In the genomic region with DNA sequence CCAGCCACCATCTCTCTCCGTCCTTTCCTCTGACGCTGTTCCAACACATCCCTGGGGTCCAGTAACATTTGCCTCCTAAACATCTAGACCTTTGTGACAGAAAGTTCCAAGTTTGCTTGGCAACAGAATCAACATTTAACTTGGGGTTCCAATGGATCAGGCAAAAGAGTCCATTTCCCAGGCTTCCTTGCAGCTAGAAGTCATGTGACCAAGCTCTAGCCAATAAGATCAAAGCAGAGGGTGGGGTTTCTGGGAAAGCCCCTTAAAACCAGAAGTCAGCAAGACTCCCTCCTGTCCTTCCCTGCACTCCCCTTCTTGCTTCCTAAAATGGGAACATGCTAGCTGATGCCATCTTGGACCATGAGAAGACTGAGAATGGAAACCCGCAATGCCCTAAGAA, we compare ENCODE assay signal across 21 cellular contexts. TPM values are rescaled to one million over a fixed set of nuclear protein-coding genes. Genes with fewer than 3 reads are reported as not detected.
DNase-seq lines count a peak whose midpoint lies in the region; ATAC-seq and TF ChIP-seq lines count a peak whose summit lies in the region.
"Had no signal": no experiment of that assay in that cellular context is flagged by ENCODE, and none has a peak within 500 bp of the region (broad histone marks: within the 10 kb centered on the region; RNA-seq: fewer than 3 reads in every experiment).

No MANE protein-coding gene starts in this region.

- peak overlapping the region; percentile 39 for H3K4me2 ChIP-seq in BLaER1
- H3K4me2 ChIP-seq in neural progenitor cell: no peak overlapping the region
- H3K4me2 ChIP-seq: SK-N-SH had no signal

- no peak overlapping the region for H3K4me3 Mint-ChIP-seq in CD8-positive, alpha-beta T cell
- H3K4me3 Mint-ChIP-seq in chondrocyte (ENCODE audit: unreplicated experiment) (no peak overlapping the region), neural progenitor cell (no peak overlapping the region), progenitor cell of endocrine pancreas (ENCODE audit: low read depth) (no peak overlapping the region)
- H3K4me3 Mint-ChIP-seq: B cell; CD4-positive, alpha-beta memory T cell; IgD-negative memory B cell had no signal

- H3K27me3 ChIP-seq in BLaER1 (no peaks in the 10 kb centered on the region), neural progenitor cell (no peaks in the 10 kb centered on the region)
- no peaks in the 10 kb centered on the region for H3K27me3 ChIP-seq in CD8-positive, alpha-beta T cell (ENCODE audit: insufficient read depth, low read length)

- H3K36me3 ChIP-seq in BLaER1 (peaks cover 85% of the 10 kb centered on the region), neural progenitor cell (no peaks in the 10 kb centered on the region)
- peaks cover 4% of the 10 kb centered on the region for H3K36me3 ChIP-seq in CD8-positive, alpha-beta T cell (ENCODE audit: insufficient read depth, low read length)

- no peak for ATAC-seq in CD8-positive, alpha-beta T cell
- ATAC-seq: HCT116, Panc1 had no signal

- POLR2A ChIA-PET in CD8-positive, alpha-beta T cell (lab: Charles Lee): no interaction called here

- intact Hi-C loops in CD8-positive, alpha-beta T cell (cut with DNase I, micrococcal nuclease): no loop called here

- H3K9me3 Mint-ChIP-seq in CD8-positive, alpha-beta T cell: no peaks in the 10 kb centered on the region
- H3K9me3 Mint-ChIP-seq in chondrocyte (ENCODE audit: low read depth) (no peaks in the 10 kb centered on the region), neural progenitor cell (no peaks in the 10 kb centered on the region), progenitor cell of endocrine pancreas (ENCODE audit: low read depth) (no peaks in the 10 kb centered on the region)

- no peak for TF ChIP-seq CTCF in CD8-positive, alpha-beta T cell (IDR thresholded peaks at IDR 0.05)
- no peak for TF ChIP-seq CTCF in chondrocyte (IDR thresholded peaks at IDR 0.05)
- no peak for TF ChIP-seq CTCF in neural progenitor cell (IDR thresholded peaks at IDR 0.05)
- no peak for TF ChIP-seq CTCF in progenitor cell of endocrine pancreas (IDR thresholded peaks at IDR 0.05; ENCODE audit: unreplicated experiment)

- H3K36me3 Mint-ChIP-seq in CD8-positive, alpha-beta T cell: peaks cover 39% of the 10 kb centered on the region
- H3K36me3 Mint-ChIP-seq in chondrocyte (ENCODE audit: low read depth): peaks cover 10% of the 10 kb centered on the region
- peaks cover 17% of the 10 kb centered on the region for H3K36me3 Mint-ChIP-seq in neural progenitor cell
- H3K36me3 Mint-ChIP-seq in progenitor cell of endocrine pancreas (ENCODE audit: insufficient read depth): peaks cover 6% of the 10 kb centered on the region

- no peak overlapping the region for H2AFZ ChIP-seq in neural progenitor cell (replicated peaks)

- H4K20me1 ChIP-seq in BLaER1 (peaks cover 100% of the 10 kb centered on the region), neural progenitor cell (ENCODE audit: low read depth) (peaks cover 78% of the 10 kb centered on the region)

- H3K4me3 ChIP-seq in BLaER1 (no peak overlapping the region), neural progenitor cell (no peak overlapping the region)
- no peak overlapping the region for H3K4me3 ChIP-seq in CD8-positive, alpha-beta T cell (ENCODE audit: low read depth, low read length)

- peaks cover 76% of the 10 kb centered on the region for H3K4me1 Mint-ChIP-seq in CD8-positive, alpha-beta T cell (ENCODE audit: low read depth)
- H3K4me1 Mint-ChIP-seq in chondrocyte (ENCODE audit: low read depth): peaks cover 56% of the 10 kb centered on the region
- peaks cover 48% of the 10 kb centered on the region for H3K4me1 Mint-ChIP-seq in neural progenitor cell
- no peaks in the 10 kb centered on the region for H3K4me1 Mint-ChIP-seq in progenitor cell of endocrine pancreas (ENCODE audit: low read depth)

- no peak for DNase-seq in CD8-positive, alpha-beta T cell
- DNase-seq in chondrocyte (ENCODE audit: low spot score): no peak
- DNase-seq in neural progenitor cell (ENCODE audit: low spot score): no peak
- no peak for DNase-seq in mesenteric fat pad (ENCODE audit: low spot score)
- no peak for DNase-seq in superior temporal gyrus (ENCODE audit: extremely low spot score)
- DNase-seq in progenitor cell of endocrine pancreas (ENCODE audit: low spot score, unreplicated experiment): no peak
- DNase-seq: CD4-positive, alpha-beta memory T cell; DMS53; GDM1; Karpas-422; MV-4-11; NCI-H1105 treated with DMSO at 0.1 percent for 48 hours; NCI-H524 treated with DMSO at 0.1 percent for 48 hours; NCI-H82; SIG-M5; SK-N-SH had no signal

- H3K4me1 ChIP-seq in BLaER1 (peaks cover 69% of the 10 kb centered on the region), neural progenitor cell (peaks cover 14% of the 10 kb centered on the region)
- H3K4me1 ChIP-seq in CD8-positive, alpha-beta T cell (ENCODE audit: insufficient read depth, low read length): peaks cover 21% of the 10 kb centered on the region

- CTCF ChIA-PET in CD8-positive, alpha-beta T cell (lab: Charles Lee): interaction anchor here (0.6 to 0.9 kb wide), 2 partner anchors 66 to 503 kb away, joined by 3 read pairs; no protein-coding TSS in a partner anchor

- no peaks in the 10 kb centered on the region for H3K27me3 Mint-ChIP-seq in CD8-positive, alpha-beta T cell (ENCODE audit: low read depth)
- H3K27me3 Mint-ChIP-seq in chondrocyte (ENCODE audit: low read depth) (no peaks in the 10 kb centered on the region), neural progenitor cell (ENCODE audit: insufficient read depth, low read depth) (peaks cover 10% of the 10 kb centered on the region), progenitor cell of endocrine pancreas (peaks cover 13% of the 10 kb centered on the region)
- H3K27me3 Mint-ChIP-seq: B cell; CD4-positive, alpha-beta memory T cell; IgD-negative memory B cell had no signal

- no peaks in the 10 kb centered on the region for H3F3A ChIP-seq in neural progenitor cell (ENCODE audit: low read depth)

- H3K27ac ChIP-seq in BLaER1 (no peak overlapping the region), neural progenitor cell (peak overlapping the region; percentile 9)
- no peak overlapping the region for H3K27ac ChIP-seq in CD8-positive, alpha-beta T cell (ENCODE audit: low read depth, low read length)

- peaks cover 100% of the 10 kb centered on the region for H3K79me2 ChIP-seq in neural progenitor cell (ENCODE audit: low read depth)

- no peak overlapping the region for H3K9ac ChIP-seq in BLaER1
- no peak overlapping the region for H3K9ac ChIP-seq in neural progenitor cell
- H3K9ac ChIP-seq: SK-N-SH had no signal

- peaks cover 12% of the 10 kb centered on the region; the same call in 1 of the 2 replicates for H3K9me3 ChIP-seq in BLaER1
- no peaks in the 10 kb centered on the region for H3K9me3 ChIP-seq in CD8-positive, alpha-beta T cell (ENCODE audit: low read length)
- H3K9me3 ChIP-seq in neural progenitor cell (ENCODE audit: low read depth): no peaks in the 10 kb centered on the region
- H3K9me3 ChIP-seq: SK-N-SH had no signal

- peak overlapping the region; percentile 19 for H3K27ac Mint-ChIP-seq in CD8-positive, alpha-beta T cell
- H3K27ac Mint-ChIP-seq in chondrocyte (ENCODE audit: unreplicated experiment): peak overlapping the region; percentile 50
- H3K27ac Mint-ChIP-seq in neural progenitor cell: no peak overlapping the region
- no peak overlapping the region for H3K27ac Mint-ChIP-seq in progenitor cell of endocrine pancreas
- H3K27ac Mint-ChIP-seq: B cell had no signal

RNA-seq across cellular contexts. Expression of gene FOXN3, which starts 14.7 kb away (rescaled TPM):
- total RNA-seq in CD8-positive, alpha-beta T cell: 100 to 1,000 TPM; 134 to 139 TPM
- total RNA-seq in chondrocyte (129 to 161 TPM (median 155 TPM) in 3 replicates), neural progenitor cell (ENCODE audit: low replicate concordance) (38.5 and 39.5 TPM in 2 replicates), mesenteric fat pad (136 TPM), progenitor cell of endocrine pancreas (25.8 and 34.9 TPM in 2 replicates)

Comparison
In these comparisons a context has a peak if more than half of its experiments do, and no peak if none do; other contexts are left out.
1. H3K27ac Mint-ChIP-seq: peak in CD8-positive, alpha-beta T cell (single experiment) and chondrocyte (single experiment); none in neural progenitor cell (single experiment) and progenitor cell of endocrine pancreas (single experiment).